22 cellular contexts compared by ENCODE assay signal in the genomic region with DNA sequence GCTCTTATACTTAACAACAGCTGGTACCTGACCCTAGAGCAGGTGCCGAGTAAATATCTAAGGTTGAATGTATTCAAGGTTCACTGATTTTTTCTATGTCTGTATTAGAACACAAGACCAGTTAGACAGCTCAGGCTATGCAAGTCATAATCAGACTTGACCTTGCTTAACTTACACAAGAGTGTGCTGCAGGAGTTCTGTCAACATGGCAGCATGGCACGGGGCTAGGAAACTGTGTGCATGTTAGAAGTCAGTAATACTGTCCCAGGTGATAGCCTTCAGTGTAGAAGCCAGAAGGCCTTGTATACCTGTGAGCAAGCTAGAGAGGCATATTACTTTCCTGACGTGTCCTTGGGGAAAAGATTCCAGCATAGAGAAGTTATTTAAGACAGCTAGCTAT.
"Had no signal": no experiment of that assay in that cellular context is flagged by ENCODE, and none has a peak within 500 bp of the region (broad histone marks: within the 10 kb centered on the region; RNA-seq: fewer than 3 reads in every experiment).

No MANE protein-coding gene starts in this region.

- H3K4me1 ChIP-seq: adrenal gland, breast epithelium, psoas muscle, right atrium auricular region, thyroid gland had no signal

- H3K36me3 ChIP-seq: adrenal gland, breast epithelium, neutrophil, ovary, right atrium auricular region, thyroid gland had no signal

- H3K27ac ChIP-seq: adrenal gland, breast epithelium, neutrophil, ovary, psoas muscle, right atrium auricular region, thyroid gland had no signal

- H3K4me3 ChIP-seq: adrenal gland, breast epithelium, ovary, psoas muscle, right atrium auricular region, thyroid gland had no signal

- DNase-seq: activated B cell treated with CpG ODN at 0.5 μM for 24 hours; activated CD4-positive, alpha-beta T cell treated with anti-CD3 and anti-CD28 coated beads for 36 hours; activated CD4-positive, alpha-beta T cell treated with anti-CD3 and anti-CD28 coated beads, Interleukin-2, amount 50 U/mL, for 4 hours; activated CD8-positive, alpha-beta memory T cell treated with anti-CD3 and anti-CD28 coated beads for 24 hours; activated CD8-positive, alpha-beta memory T cell treated with anti-CD3 and anti-CD28 coated beads, Interleukin-2, amount 50 U/mL, for 48 hours; activated naive CD4-positive, alpha-beta T cell; activated T-cell treated with anti-CD3 and anti-CD28 coated beads, Interleukin-2, amount 50 U/mL, for 4 hours; adrenal gland; effector memory CD4-positive, alpha-beta T cell; glutamatergic neuron; hippocampal formation; midbrain; ovary; psoas muscle; stimulated activated CD4-positive, alpha-beta T cell treated with anti-CD3 and anti-CD28 coated beads, Interleukin-4, amount 100 ng/mL, for 24 hours; stimulated activated naive CD4-positive, alpha-beta T cell treated with Interleukin-2 at 50 U/mL for 16 hours; substantia nigra; thyroid gland had no signal

- H3K27me3 ChIP-seq: adrenal gland, breast epithelium, neutrophil, ovary, right atrium auricular region, thyroid gland had no signal

- H3K9me3 ChIP-seq: adrenal gland, breast epithelium, neutrophil, ovary, psoas muscle, right atrium auricular region, thyroid gland had no signal

- ATAC-seq: activated CD4-positive, alpha-beta T cell treated with anti-CD3 and anti-CD28 coated beads for 36 hours; activated T-cell treated with anti-CD3 and anti-CD28 coated beads, Interleukin-2, amount 50 U/mL, for 4 hours; natural killer cell treated with Interleukin-12 subunit alpha and Interleukin-12 subunit beta and Interleukin-15 and Interleukin-18, amount 100 ng/mL, for 72 hours; psoas muscle had no signal
